ENCODE assay signal across 8 cellular contexts in genomic region chr11:118928870-118929495, GRCh38. TPM values are rescaled to one million over a fixed set of nuclear protein-coding genes. Genes with fewer than 3 reads are reported as not detected.
A peak's percentile ranks its signal among the peaks of the same experiment; 100 is the strongest.
DNase-seq lines count a peak whose midpoint lies in the region; ATAC-seq and TF ChIP-seq lines count a peak whose summit lies in the region.

No MANE protein-coding gene starts in this region.

- BruUV-seq in MCF 10A (replicated peaks; lab: Mats Ljungman, UMichigan), result no TSS peak

- DNase-seq in DMS53 treated with DMSO at 0.1 percent for 48 hours (lab: John Stamatoyannopoulos, UW; ENCODE audit: unreplicated experiment), result peak; percentile 72
- DNase-seq in SHP77 treated with DMSO at 0.1 percent for 48 hours (lab: John Stamatoyannopoulos, UW), result peak; percentile 35
- peak; percentile 61 for DNase-seq in MCF 10A (ENCODE audit: unreplicated experiment)
- DNase-seq in iris pigment epithelial cell (ENCODE audit: low read depth), result peak; percentile 53
- peak; percentile 58 for DNase-seq in stimulated activated CD4-positive, alpha-beta T cell treated with anti-CD3 and anti-CD28 coated beads, Interleukin-4, amount 100 ng/mL, for 24 hours

- ATAC-seq in HG03175 (IDR thresholded peaks at IDR 0.05; ENCODE audit: unreplicated experiment), result peak; percentile 1
- no peak for ATAC-seq in HG03135 (IDR thresholded peaks at IDR 0.05; ENCODE audit: unreplicated experiment)
- ATAC-seq in GM21786 (IDR thresholded peaks at IDR 0.05; ENCODE audit: unreplicated experiment), result no peak

- TF ChIP-seq CTCF in MCF 10A (IDR thresholded peaks at IDR 0.05; ENCODE audit: unreplicated experiment), result no peak

- peaks cover 31% of the 10 kb centered on the region for H3K4me1 Mint-ChIP-seq in MCF 10A (ENCODE audit: insufficient read depth, unreplicated experiment)

- no peaks in the 10 kb centered on the region for H3K9me3 Mint-ChIP-seq in MCF 10A (ENCODE audit: unreplicated experiment)

- no peaks in the 10 kb centered on the region for H3K36me3 Mint-ChIP-seq in MCF 10A (ENCODE audit: insufficient read depth, unreplicated experiment)

- H3K4me3 Mint-ChIP-seq in MCF 10A (ENCODE audit: unreplicated experiment), result peak overlapping the region; percentile 84

- H3K27me3 Mint-ChIP-seq in MCF 10A (ENCODE audit: insufficient read depth, unreplicated experiment), result no peaks in the 10 kb centered on the region

- intact Hi-C loops in MCF 10A (cut with micrococcal nuclease), result loop anchor here (1.0 to 2.0 kb wide), 4 partner anchors 22 to 239 kb away; partner anchors contain the start of gene UPK2

- CTCF ChIA-PET in MCF 10A (lab: Yijun Ruan, JAX), result interaction anchor here (0.6 to 5.8 kb wide), 16 partner anchors 23 to 317 kb away, joined by 3 to 43 read pairs (median 3); partner anchors contain the start of gene DDX6

- peak overlapping the region; percentile 84 for H3K27ac Mint-ChIP-seq in MCF 10A (ENCODE audit: low read depth, unreplicated experiment)

- POLR2A ChIA-PET in MCF 10A (lab: Yijun Ruan, JAX), result interaction anchor here (0.6 to 2.6 kb wide), 10 partner anchors 28 to 1604 kb away, joined by 3 to 14 read pairs (median 5); partner anchors contain the start of gene UPK2

RNA-seq across cellular contexts. Expression of gene BCL9L, which starts 3.3 kb away (rescaled TPM):
- 91.6 and 121 TPM in 2 replicates for total RNA-seq in MCF 10A (2022)

RNA-seq across cellular contexts. Expression of gene UPK2, which starts 27.1 kb away (rescaled TPM):
- not detected in 2 replicates for total RNA-seq in MCF 10A (2022)

RNA-seq across cellular contexts. Expression of gene FOXR1, which starts 42.6 kb away (rescaled TPM):
- total RNA-seq in MCF 10A (2022), result not detected in 2 replicates

RNA-seq across cellular contexts. Expression of gene CXCR5, which starts 45.3 kb away (rescaled TPM):
- not detected in 2 replicates for total RNA-seq in MCF 10A (2022)
